Comparison of ENCODE assay signal across 8 cellular contexts in the genomic region with DNA sequence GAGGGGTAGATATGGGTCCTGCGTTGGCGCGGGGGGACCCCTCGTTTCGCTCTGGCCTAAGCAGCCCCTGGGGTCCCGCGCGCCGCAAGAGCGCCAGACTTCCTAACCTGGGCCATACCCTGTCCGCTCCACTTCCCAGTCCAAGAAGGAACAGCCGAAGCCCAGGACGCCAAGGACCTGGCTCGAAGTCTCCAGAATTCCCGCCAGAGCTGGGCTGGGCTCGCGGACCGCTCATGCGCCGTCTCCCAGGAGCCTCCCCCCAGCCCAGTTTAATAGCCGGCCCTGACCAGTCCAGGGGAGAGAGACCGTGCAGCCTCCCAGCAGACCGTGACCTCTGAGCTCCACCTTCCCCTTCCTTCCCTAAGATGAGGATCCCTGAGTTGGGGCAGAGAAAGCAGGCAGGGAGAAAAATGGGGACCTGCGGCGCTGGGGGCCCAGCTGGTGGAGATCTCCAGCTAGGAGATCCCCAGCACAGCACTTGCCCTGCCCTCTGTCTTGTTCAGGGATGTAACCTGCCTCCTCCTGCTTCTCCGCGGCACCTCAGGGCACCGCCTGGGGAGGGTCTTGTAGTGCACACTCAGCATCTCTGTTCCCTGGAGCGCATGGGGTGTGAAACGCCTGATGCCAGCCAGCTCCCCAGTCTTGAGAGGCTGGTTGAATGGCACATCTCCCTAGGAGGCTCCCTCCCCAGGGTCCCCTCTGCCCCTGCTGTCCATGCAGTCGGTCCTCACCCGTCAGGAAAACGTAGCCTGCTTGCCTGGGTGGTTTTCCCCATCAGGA. TPM values are rescaled to one million over a fixed set of nuclear protein-coding genes. Genes with fewer than 3 reads are reported as not detected.
DNase-seq lines count a peak whose midpoint lies in the region; ATAC-seq and TF ChIP-seq lines count a peak whose summit lies in the region.

No MANE protein-coding gene starts in this region.

- peaks cover 0 to 2% of the 10 kb centered on the region in 2 donors for H3K27me3 Mint-ChIP-seq in CD8-positive, alpha-beta memory T cell
- H3K27me3 Mint-ChIP-seq in type B pancreatic cell: no peaks in the 10 kb centered on the region

- peak overlapping the region; percentile 59 for H3K27ac ChIP-seq in CD8-positive, alpha-beta memory T cell (ENCODE audit: low read depth, low read length)
- peak overlapping the region; percentile 67 to 84 for H3K27ac ChIP-seq in coronary artery

- peak overlapping the region; percentile 74; the same call in 1 of the 2 replicates for H2AFZ ChIP-seq in Loucy (ENCODE audit: low read length)

- no peak for ATAC-seq in HG03045 (IDR thresholded peaks at IDR 0.05; ENCODE audit: unreplicated experiment)
- ATAC-seq in GM18498 (IDR thresholded peaks at IDR 0.05; ENCODE audit: unreplicated experiment): no peak

- H4K20me1 ChIP-seq in Loucy (ENCODE audit: insufficient read depth, low read length, poor library complexity, severe bottlenecking): peaks cover 25% of the 10 kb centered on the region

- peaks cover 0 to 5% (median 0%) of the 10 kb centered on the region in 3 donors for H3K36me3 Mint-ChIP-seq in CD8-positive, alpha-beta memory T cell
- no peaks in the 10 kb centered on the region for H3K36me3 Mint-ChIP-seq in type B pancreatic cell

- POLR2A ChIA-PET in CD8-positive, alpha-beta memory T cell (lab: Charles Lee): interaction anchor here (2.8 kb wide), 1 partner anchor 13 kb away, joined by 27 read pairs; the partner anchor contains the start of gene NSD2

- no peaks in the 10 kb centered on the region for H3F3A ChIP-seq in Loucy (ENCODE audit: low read depth)

- peak overlapping the region; percentile 74 for H3K4me3 ChIP-seq in CD8-positive, alpha-beta memory T cell (ENCODE audit: low read length)
- H3K4me3 ChIP-seq in Loucy (ENCODE audit: low read length, poor library complexity, severe bottlenecking) (peak overlapping the region; percentile 97), coronary artery (peak overlapping the region; percentile 96)

- no peak for TF ChIP-seq CTCF in Loucy (conservative IDR thresholded peaks at IDR 0.05; ENCODE audit: low read length)
- no peak for TF ChIP-seq CTCF in coronary artery (IDR thresholded peaks at IDR 0.05)
- no peak for TF ChIP-seq CTCF in type B pancreatic cell (conservative IDR thresholded peaks at IDR 0.05)

- H3K4me1 Mint-ChIP-seq in CD8-positive, alpha-beta memory T cell: peaks cover 32 to 42% (median 34%) of the 10 kb centered on the region in 3 donors
- H3K4me1 Mint-ChIP-seq in type B pancreatic cell (ENCODE audit: unreplicated experiment): peaks cover 27% of the 10 kb centered on the region

- DNase-seq in CD8-positive, alpha-beta memory T cell: no peak
- DNase-seq in coronary artery (ENCODE audit: low spot score) (no peak), medulla oblongata (ENCODE audit: extremely low spot score) (peak; percentile 59), type B pancreatic cell (ENCODE audit: extremely low spot score, unreplicated experiment) (no peak), mucosa of gallbladder (ENCODE audit: low spot score) (no peak)

- H3K9me2 ChIP-seq in Loucy (replicated peaks; ENCODE audit: low read depth, low read length): no peaks in the 10 kb centered on the region

- peak overlapping the region; percentile 79 for H3K4me2 ChIP-seq in Loucy (ENCODE audit: low read depth, low read length, poor library complexity, severe bottlenecking)

- H3K79me2 ChIP-seq in Loucy (ENCODE audit: insufficient read depth, low read length): peaks cover 50% of the 10 kb centered on the region

- H3K9ac ChIP-seq in Loucy (ENCODE audit: low read depth, low read length, poor library complexity, severe bottlenecking): peak overlapping the region; percentile 72

- H3K27ac Mint-ChIP-seq in CD8-positive, alpha-beta memory T cell: peak overlapping the region in 5 of 8 donors; percentile 23 to 84 (median 63)
- H3K27ac Mint-ChIP-seq in type B pancreatic cell: peak overlapping the region; percentile 61

- H3K9me3 ChIP-seq in CD8-positive, alpha-beta memory T cell (ENCODE audit: low read length): no peaks in the 10 kb centered on the region
- H3K9me3 ChIP-seq in Loucy (ENCODE audit: insufficient read depth, low read depth, low read length): no peaks in the 10 kb centered on the region

- CTCF ChIA-PET in CD8-positive, alpha-beta memory T cell (lab: Charles Lee): interaction anchor here (1.0 to 1.9 kb wide), 5 partner anchors 13 to 44 kb away, joined by 3 to 6 read pairs (median 4); no protein-coding TSS in a partner anchor

- no peaks in the 10 kb centered on the region for H3K27me3 ChIP-seq in CD8-positive, alpha-beta memory T cell (ENCODE audit: insufficient read depth, low read length, poor library complexity, severe bottlenecking)
- no peaks in the 10 kb centered on the region for H3K27me3 ChIP-seq in Loucy (ENCODE audit: insufficient read depth, low read length, poor library complexity, severe bottlenecking)

- no peaks in the 10 kb centered on the region for H3K36me3 ChIP-seq in CD8-positive, alpha-beta memory T cell (ENCODE audit: insufficient read depth, low read length)
- no peaks in the 10 kb centered on the region for H3K36me3 ChIP-seq in Loucy (ENCODE audit: insufficient read depth, low read length)

- peaks cover 23% of the 10 kb centered on the region for H3K4me1 ChIP-seq in CD8-positive, alpha-beta memory T cell (ENCODE audit: insufficient read depth, low read length)
- H3K4me1 ChIP-seq in Loucy (ENCODE audit: insufficient read depth, low read length, poor library complexity, severe bottlenecking): peaks cover 32% of the 10 kb centered on the region

- peak overlapping the region; percentile 72 to 89 (median 77) for H3K4me3 Mint-ChIP-seq in CD8-positive, alpha-beta memory T cell
- H3K4me3 Mint-ChIP-seq in type B pancreatic cell: peak overlapping the region; percentile 86

- no peaks in the 10 kb centered on the region for H3K9me3 Mint-ChIP-seq in CD8-positive, alpha-beta memory T cell
- H3K9me3 Mint-ChIP-seq in type B pancreatic cell: no peaks in the 10 kb centered on the region

RNA-seq across cellular contexts. Expression of gene LETM1, which starts 1.2 kb away (rescaled TPM):
- 10 to 100 TPM; 85.4 to 87.3 TPM for total RNA-seq in CD8-positive, alpha-beta memory T cell
- polyA plus RNA-seq in CD8-positive, alpha-beta memory T cell: 15.5 TPM
- total RNA-seq in type B pancreatic cell (ENCODE audit: low replicate concordance) (61.1 and 64.3 TPM in 2 replicates), mucosa of gallbladder (45.0 TPM)

RNA-seq across cellular contexts. Expression of gene NSD2, which starts 14.1 kb away (rescaled TPM):
- total RNA-seq in CD8-positive, alpha-beta memory T cell: 100 to 1,000 TPM; 150 to 152 TPM
- polyA plus RNA-seq in CD8-positive, alpha-beta memory T cell: 9.0 TPM
- total RNA-seq in type B pancreatic cell (ENCODE audit: low replicate concordance) (70.6 and 156 TPM in 2 replicates), mucosa of gallbladder (45.9 TPM)
